Comparison of ENCODE assay signal across 1 cellular context in genomic region chr6:35919827-35920751, GRCh38.
TF ChIP-seq lines count a peak whose summit lies in the region.

No MANE protein-coding gene starts in this region.

TF ChIP-seq in K562, 482 proteins besides CTCF, POLR2A, EP300 and RAD21 (continued from another document and continues in another):
- TF ChIP-seq CEBPZ (IDR thresholded peaks at IDR 0.05; ENCODE audit: borderline replicate concordance, low read depth, low read length): no peak
- TF ChIP-seq NFE2L1 (tag; IDR thresholded peaks at IDR 0.05; ENCODE audit: borderline replicate concordance, low read depth): no peak
- no peak for TF ChIP-seq BRD4 (IDR thresholded peaks at IDR 0.05)
- no peak for TF ChIP-seq SRSF1 (IDR thresholded peaks at IDR 0.05; ENCODE audit: low read depth, low read length)
- no peak for TF ChIP-seq EHMT2 (IDR thresholded peaks at IDR 0.05)
- TF ChIP-seq CGGBP1 (CRISPR knock-in tag; IDR thresholded peaks at IDR 0.05): no peak
- TF ChIP-seq FOXK2 (conservative IDR thresholded peaks at IDR 0.05 in 1 of 2, IDR thresholded peaks at IDR 0.05 in 1 of 2; ENCODE audit: low read depth in 2 of 2): peak; percentile 26 to 48; a peak in 2 of 4 replicates
- no peak for TF ChIP-seq THAP7 (CRISPR knock-in tag; IDR thresholded peaks at IDR 0.05)
- TF ChIP-seq IRF1 (CRISPR knock-in tag; IDR thresholded peaks at IDR 0.05; ENCODE audit: borderline replicate concordance): no peak
- no peak for TF ChIP-seq ATF1 (CRISPR knock-in tag; IDR thresholded peaks at IDR 0.05)
- TF ChIP-seq ATF1 (tag; IDR thresholded peaks at IDR 0.05): no peak
- no peak for TF ChIP-seq SMC3 (conservative IDR thresholded peaks at IDR 0.05; ENCODE audit: insufficient read depth, low read depth, low read length)
- TF ChIP-seq RREB1 (CRISPR knock-in tag; IDR thresholded peaks at IDR 0.05): no peak
- TF ChIP-seq TOE1 (IDR thresholded peaks at IDR 0.05; ENCODE audit: borderline replicate concordance): no peak; the same call in 1 of the 2 replicates
- TF ChIP-seq TOE1 (CRISPR knock-in tag; IDR thresholded peaks at IDR 0.05; ENCODE audit: borderline replicate concordance, low read depth): no peak
- TF ChIP-seq SRSF9 (IDR thresholded peaks at IDR 0.05; ENCODE audit: borderline replicate concordance, low read depth, low read length): no peak
- TF ChIP-seq HMBOX1 (IDR thresholded peaks at IDR 0.05): peak; percentile 89
- no peak for TF ChIP-seq SIRT6 (IDR thresholded peaks at IDR 0.05; ENCODE audit: low read depth, low read length)
- TF ChIP-seq RBM34 (IDR thresholded peaks at IDR 0.05; ENCODE audit: borderline replicate concordance, insufficient read depth, low read length): no peak
- TF ChIP-seq REST (CRISPR knock-in tag; IDR thresholded peaks at IDR 0.05; ENCODE audit: low read depth): no peak
- TF ChIP-seq BHLHE40 (IDR thresholded peaks at IDR 0.05; ENCODE audit: low read length): no peak
- no peak for TF ChIP-seq NBN (IDR thresholded peaks at IDR 0.05; ENCODE audit: low read depth)
- no peak for TF ChIP-seq PTBP1 (IDR thresholded peaks at IDR 0.05; ENCODE audit: low read depth, low read length)
- no peak for TF ChIP-seq GMEB1 (CRISPR knock-in tag; IDR thresholded peaks at IDR 0.05)
- no peak for TF ChIP-seq CHD2 (IDR thresholded peaks at IDR 0.05; ENCODE audit: low read depth, low read length)
- no peak for TF ChIP-seq RNF2 (IDR thresholded peaks at IDR 0.05)
- TF ChIP-seq GABPB1 (CRISPR knock-in tag; IDR thresholded peaks at IDR 0.05): 0 out of 2 replicates have a peak, but pooled peaks have one; percentile 35
- no peak for TF ChIP-seq THRAP3 (IDR thresholded peaks at IDR 0.05; ENCODE audit: borderline replicate concordance)
- TF ChIP-seq LARP7 (IDR thresholded peaks at IDR 0.05): no peak
- TF ChIP-seq NR0B1 (IDR thresholded peaks at IDR 0.05; ENCODE audit: partially characterized antibody): no peak
- no peak for TF ChIP-seq BCLAF1 (IDR thresholded peaks at IDR 0.05; ENCODE audit: borderline replicate concordance in 1 of 2, control insufficient read depth in 1 of 2, low read depth in 2 of 2, low read length in 1 of 2)
